ENCODE assay signal across 32 cellular contexts in the genomic region with DNA sequence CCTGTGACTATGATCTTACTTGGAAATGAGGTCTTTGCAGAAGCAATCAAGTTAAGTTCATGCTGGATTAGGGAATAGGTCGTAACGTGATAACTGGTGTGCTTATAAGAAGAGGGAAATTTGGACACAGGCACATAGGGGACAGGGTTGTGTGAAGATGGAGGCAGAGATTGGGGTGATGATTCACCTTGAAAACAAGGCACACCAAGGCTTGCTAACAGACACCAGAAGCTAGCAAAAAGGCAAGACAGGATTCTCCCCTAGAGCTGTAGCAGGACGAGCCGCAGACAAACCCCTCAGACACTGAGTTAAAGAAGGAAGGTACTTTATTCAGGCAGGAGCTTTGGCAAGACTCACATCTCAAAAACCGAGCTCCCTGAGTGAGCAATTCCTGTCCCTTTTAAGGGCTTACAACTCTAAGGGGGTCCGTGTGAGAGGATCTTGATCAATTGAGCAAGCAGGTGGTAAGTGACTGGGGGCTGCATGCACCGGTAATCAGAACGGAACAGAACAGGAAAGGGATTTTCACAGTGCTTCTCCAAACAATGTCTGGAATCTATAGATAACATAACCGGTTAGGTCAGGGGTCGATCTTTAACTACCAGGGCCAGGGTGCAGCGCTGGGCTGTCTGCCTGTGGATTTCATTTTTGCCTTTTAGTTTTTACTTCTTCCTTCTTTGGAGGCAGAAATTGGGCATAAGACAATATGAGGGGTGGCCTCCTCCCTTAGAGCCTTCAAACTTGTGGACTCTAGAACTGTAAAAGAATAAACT. TPM values are rescaled to one million over a fixed set of nuclear protein-coding genes. Genes with fewer than 3 reads are reported as not detected.
"Had no signal": no experiment of that assay in that cellular context is flagged by ENCODE, and none has a peak within 500 bp of the region (broad histone marks: within the 10 kb centered on the region; RNA-seq: fewer than 3 reads in every experiment).

No MANE protein-coding gene starts in this region.

- H3K4me1 ChIP-seq: prostate gland, uterus had no signal

- H3K27ac ChIP-seq: adrenal gland, body of pancreas, gastroesophageal sphincter, hepatocyte, pancreas, prostate gland, skin epidermis, thoracic aorta, uterus had no signal

- H3K4me2 ChIP-seq: hepatocyte had no signal

- H3K4me1 Mint-ChIP-seq: activated B cell treated with CpG ODN at 0.5 μM for 24 hours; activated naive CD8-positive, alpha-beta T cell treated with anti-CD3 and anti-CD28 coated beads for 36 hours; neural crest cell; stimulated activated effector memory CD8-positive, alpha-beta T cell treated with anti-CD3 and anti-CD28 coated beads, Interleukin-12 subunit alpha, Interleukin-12 subunit beta, amount 100 ng/mL, for 72 hours had no signal

- DNase-seq: activated B cell treated with CpG ODN at 0.5 μM for 24 hours; activated CD4-positive, alpha-beta T cell treated with anti-CD3 and anti-CD28 coated beads, Interleukin-2, amount 50 U/mL, for 1 hour; activated naive CD4-positive, alpha-beta T cell treated with Interleukin-2 at 50 U/mL for 16 hours; activated naive CD8-positive, alpha-beta T cell treated with anti-CD3 and anti-CD28 coated beads for 36 hours; activated T-cell treated with anti-CD3 and anti-CD28 coated beads for 4 hours; activated T-cell treated with anti-CD3 and anti-CD28 coated beads, Interleukin-2, amount 50 U/mL, for 72 hours; adrenal gland; aorta; body of pancreas; effector CD8-positive, alpha-beta T cell; islet precursor cell; left cardiac atrium; naive thymus-derived CD8-positive, alpha-beta T cell; nucleus accumbens; pancreas; retina; stimulated activated CD4-positive, alpha-beta T cell treated with anti-CD3 and anti-CD28 coated beads, Interleukin-4, amount 100 ng/mL, for 24 hours; uterus had no signal

- H3K27me3 ChIP-seq: adrenal gland, body of pancreas, gastroesophageal sphincter, hepatocyte, pancreas, uterus had no signal

- H3K4me3 ChIP-seq: adrenal gland, body of pancreas, gastroesophageal sphincter, hepatocyte, pancreas, prostate gland, skin epidermis, thoracic aorta, uterus had no signal

- FAIRE-seq: colon, endometrium, pancreas, TTC549 had no signal

- H3K9me3 Mint-ChIP-seq: T-helper 2 cell treated with Interferon-gamma antibody and Interleukin-4, amounts not matched to agents 5 μg/mL and 100 μg/mL, for 36 hours had no signal

- H3K27ac Mint-ChIP-seq: activated B cell treated with CpG ODN at 0.5 μM for 24 hours; activated naive CD8-positive, alpha-beta T cell treated with anti-CD3 and anti-CD28 coated beads for 36 hours; activated T-cell treated with anti-CD3 and anti-CD28 coated beads, Interleukin-2, amount 50 U/mL, for 72 hours; naive thymus-derived CD8-positive, alpha-beta T cell; stimulated activated effector memory CD8-positive, alpha-beta T cell treated with anti-CD3 and anti-CD28 coated beads, Interleukin-12 subunit alpha, Interleukin-12 subunit beta, amount 100 ng/mL, for 72 hours; stimulated activated naive CD8-positive, alpha-beta T cell treated with anti-CD3 and anti-CD28 coated beads, Interleukin-15, Interleukin-2, amounts not matched to agents 100 ng/mL and 50 ng/mL, for 24 hours; T-helper 2 cell treated with Interferon-gamma antibody and Interleukin-4, amounts not matched to agents 5 μg/mL and 100 μg/mL, for 36 hours; type B pancreatic cell had no signal

- H3K36me3 ChIP-seq: adrenal gland, gastroesophageal sphincter, pancreas, prostate gland, thoracic aorta, uterus had no signal

- H3K4me3 Mint-ChIP-seq: activated B cell treated with CpG ODN at 0.5 μM for 24 hours; activated naive CD8-positive, alpha-beta T cell treated with anti-CD3 and anti-CD28 coated beads for 36 hours; activated T-cell treated with anti-CD3 and anti-CD28 coated beads, Interleukin-2, amount 50 U/mL, for 72 hours; naive thymus-derived CD8-positive, alpha-beta T cell; neural crest cell; stimulated activated effector memory CD8-positive, alpha-beta T cell treated with anti-CD3 and anti-CD28 coated beads, Interleukin-12 subunit alpha, Interleukin-12 subunit beta, amount 100 ng/mL, for 72 hours; stimulated activated naive CD8-positive, alpha-beta T cell treated with anti-CD3 and anti-CD28 coated beads, Interleukin-15, Interleukin-2, amounts not matched to agents 100 ng/mL and 50 ng/mL, for 24 hours; T-helper 2 cell treated with Interferon-gamma antibody and Interleukin-4, amounts not matched to agents 5 μg/mL and 100 μg/mL, for 36 hours; type B pancreatic cell had no signal

- H3K9me3 ChIP-seq: adrenal gland, body of pancreas, gastroesophageal sphincter, pancreas, prostate gland, thoracic aorta, uterus had no signal

- H3K36me3 Mint-ChIP-seq: stimulated activated effector memory CD8-positive, alpha-beta T cell treated with anti-CD3 and anti-CD28 coated beads, Interleukin-12 subunit alpha, Interleukin-12 subunit beta, amount 100 ng/mL, for 72 hours had no signal

- H2AFZ ChIP-seq: hepatocyte had no signal

- ATAC-seq: activated T-cell treated with anti-CD3 and anti-CD28 coated beads, Interleukin-2, amount 50 U/mL, for 72 hours; body of pancreas; gastroesophageal sphincter; left cardiac atrium; naive thymus-derived CD8-positive, alpha-beta T cell; pancreas; sciatic nerve; stimulated activated effector memory CD8-positive, alpha-beta T cell treated with anti-CD3 and anti-CD28 coated beads, Interleukin-12 subunit alpha, Interleukin-12 subunit beta, amount 100 ng/mL, for 72 hours had no signal

- H3K79me2 ChIP-seq: hepatocyte had no signal

RNA-seq across cellular contexts. Expression of gene S1PR3, which starts 57.5 kb away (rescaled TPM):
- total RNA-seq: activated B cell treated with CpG ODN at 0.5 μM for 24 hours; naive thymus-derived CD8-positive, alpha-beta T cell had no signal
- polyA plus RNA-seq: naive thymus-derived CD8-positive, alpha-beta T cell had no signal
